Comparison of ENCODE assay signal across 28 cellular contexts in the genomic region with DNA sequence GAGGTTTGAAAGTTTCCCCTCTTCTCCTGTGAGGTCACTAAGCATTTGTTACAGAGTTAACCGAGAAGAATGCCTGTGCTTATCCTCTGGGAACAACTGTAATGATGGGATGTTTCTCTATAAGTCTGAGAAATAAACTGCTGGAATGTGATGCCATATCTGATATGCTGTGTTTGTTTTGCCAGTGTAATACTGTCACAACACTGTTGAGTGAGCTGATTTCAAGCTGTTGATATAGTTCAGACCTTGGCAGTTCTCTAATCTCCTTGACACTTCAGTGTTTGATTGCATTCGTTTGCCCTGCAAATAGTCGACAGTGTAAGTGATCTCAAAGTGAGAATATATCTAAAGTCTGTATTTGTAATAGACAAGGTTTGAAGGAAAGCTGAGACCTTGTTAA.
A peak's percentile ranks its signal among the peaks of the same experiment; 100 is the strongest.
DNase-seq lines count a peak whose midpoint lies in the region; ATAC-seq, FAIRE-seq and TF ChIP-seq lines count a peak whose summit lies in the region.
"Had no signal": no experiment of that assay in that cellular context is flagged by ENCODE, and none has a peak within 500 bp of the region (broad histone marks: within the 10 kb centered on the region; RNA-seq: fewer than 3 reads in every experiment).

No MANE protein-coding gene starts in this region.

- peak overlapping the region; percentile 8; the same call in 1 of the 2 replicates for H3K27ac ChIP-seq in GM23338 (ENCODE audit: low read depth)
- H3K27ac ChIP-seq: dorsolateral prefrontal cortex, hepatocyte, HL-60, neutrophil, stomach, transverse colon had no signal

- peaks cover 16% of the 10 kb centered on the region for H3K4me1 ChIP-seq in GM23338 (ENCODE audit: insufficient read depth)
- peaks cover 19% of the 10 kb centered on the region for H3K4me1 ChIP-seq in mucosa of descending colon (ENCODE audit: low read depth)

- H3K27me3 ChIP-seq in GM23338 (ENCODE audit: insufficient read depth): no peaks in the 10 kb centered on the region
- H3K27me3 ChIP-seq: dorsolateral prefrontal cortex, hepatocyte, neutrophil, stomach, transverse colon had no signal

- no peaks in the 10 kb centered on the region for H3F3A ChIP-seq in GM23338 (replicated peaks; ENCODE audit: low read depth)

- H3K36me3 Mint-ChIP-seq in GM23338 (ENCODE audit: low read depth): peaks cover 22% of the 10 kb centered on the region
- H3K36me3 Mint-ChIP-seq: CD4-positive, alpha-beta memory T cell; immature natural killer cell had no signal

- H3K36me3 ChIP-seq in GM23338 (ENCODE audit: insufficient read depth): no peaks in the 10 kb centered on the region
- no peaks in the 10 kb centered on the region for H3K36me3 ChIP-seq in mucosa of descending colon (ENCODE audit: low read depth)
- H3K36me3 ChIP-seq: neutrophil, stomach, transverse colon had no signal

- TF ChIP-seq CTCF in GM23338 (conservative IDR thresholded peaks at IDR 0.05; ENCODE audit: low read depth in 2 of 2) (no peak), mucosa of descending colon (IDR thresholded peaks at IDR 0.05) (no peak)

- H3K9me2 ChIP-seq in GM23338 (ENCODE audit: insufficient read depth): no peaks in the 10 kb centered on the region

- H3K4me3 Mint-ChIP-seq in GM23338: no peak overlapping the region
- H3K4me3 Mint-ChIP-seq: CD4-positive, alpha-beta memory T cell; immature natural killer cell had no signal

- peaks cover 5% of the 10 kb centered on the region for H3K27me3 Mint-ChIP-seq in GM23338 (ENCODE audit: insufficient read depth, low read depth, poor library complexity)
- H3K27me3 Mint-ChIP-seq: CD4-positive, alpha-beta memory T cell had no signal

- intact Hi-C loops in mucosa of descending colon (cut with DNase I, micrococcal nuclease): no loop called here

- H3K9me3 ChIP-seq in mucosa of descending colon: no peaks in the 10 kb centered on the region
- H3K9me3 ChIP-seq: neutrophil, stomach, transverse colon had no signal

- DNase-seq in GM23338 (ENCODE audit: low spot score): no peak
- peak; percentile 3 for DNase-seq in HuH-7 (ENCODE audit: low spot score)
- peak; percentile 11 for DNase-seq in fibroblast of gingiva (ENCODE audit: low read depth)
- DNase-seq in mucosa of descending colon: no peak
- no peak for DNase-seq in KBM-7
- no peak for DNase-seq in SW480 (ENCODE audit: low spot score)
- DNase-seq in RCC 7860 (ENCODE audit: low spot score): no peak
- DNase-seq: activated CD4-positive, alpha-beta T cell treated with anti-CD3 and anti-CD28 coated beads for 4 hours; activated naive CD4-positive, alpha-beta T cell treated with Interleukin-2 at 50 U/mL for 16 hours; activated T-cell treated with anti-CD3 and anti-CD28 coated beads, Interleukin-2, amount 50 U/mL, for 48 hours; anterior cingulate cortex; CD4-positive, alpha-beta memory T cell; DMS79 treated with DMSO at 0.1 percent for 48 hours; dorsolateral prefrontal cortex; foreskin melanocyte; immature natural killer cell; NCI-H146; NCI-H2171; NCI-H524; stimulated activated CD4-positive, alpha-beta T cell treated with anti-CD3 and anti-CD28 coated beads, Interleukin-12 subunit alpha, Interleukin-12 subunit beta, amount 100 ng/mL, for 4 hours; stomach; transverse colon had no signal

- H3K4me1 Mint-ChIP-seq in GM23338: peaks cover 36% of the 10 kb centered on the region
- H3K4me1 Mint-ChIP-seq: CD4-positive, alpha-beta memory T cell; immature natural killer cell had no signal

- H2AFZ ChIP-seq in GM23338: no peak overlapping the region
- H2AFZ ChIP-seq: hepatocyte had no signal

- no peak for FAIRE-seq in RCC 7860 (lab: Jason Lieb, UNC)
- FAIRE-seq: GM12892 had no signal

- peaks cover 55% of the 10 kb centered on the region for H4K20me1 ChIP-seq in GM23338 (replicated peaks; ENCODE audit: insufficient read depth)

- H3K27ac Mint-ChIP-seq in GM23338: no peak overlapping the region
- H3K27ac Mint-ChIP-seq: CD4-positive, alpha-beta memory T cell; immature natural killer cell had no signal

- peaks cover 4% of the 10 kb centered on the region; the same call in 1 of the 3 replicates for H3K9me3 Mint-ChIP-seq in GM23338

- in situ Hi-C loops in KBM-7 (cut with MboI; ENCODE audit: low pct_unique_long_range_greater_than_20kb, low sequenced_read_pairs): no loop called here

- ATAC-seq in GM23338 (no peak), mucosa of descending colon (peak; percentile 4), GM21723 (IDR thresholded peaks at IDR 0.05; ENCODE audit: unreplicated experiment) (no peak)

- H3K4me3 ChIP-seq in GM23338 (no peak overlapping the region), mucosa of descending colon (no peak overlapping the region)
- H3K4me3 ChIP-seq: dorsolateral prefrontal cortex, hepatocyte, lung, stomach, transverse colon had no signal

- H3K79me2 ChIP-seq in GM23338 (replicated peaks; ENCODE audit: insufficient read depth): peaks cover 100% of the 10 kb centered on the region

- no peak overlapping the region for H3K4me2 ChIP-seq in GM23338
- H3K4me2 ChIP-seq: hepatocyte had no signal

TF ChIP-seq in GM23338, 12 proteins besides CTCF, POLR2A, EP300 and RAD21:
- TF ChIP-seq CREB1 (CRISPR knock-in tag; IDR thresholded peaks at IDR 0.05; ENCODE audit: low read depth) (no peak), STAT1 (IDR thresholded peaks at IDR 0.05; ENCODE audit: unreplicated experiment) (no peak), EZH2phosphoT487 (IDR thresholded peaks at IDR 0.05; ENCODE audit: unreplicated experiment) (no peak), ZNF114 (CRISPR knock-in tag; IDR thresholded peaks at IDR 0.05) (no peak)
- TF ChIP-seq, protein P1, sequence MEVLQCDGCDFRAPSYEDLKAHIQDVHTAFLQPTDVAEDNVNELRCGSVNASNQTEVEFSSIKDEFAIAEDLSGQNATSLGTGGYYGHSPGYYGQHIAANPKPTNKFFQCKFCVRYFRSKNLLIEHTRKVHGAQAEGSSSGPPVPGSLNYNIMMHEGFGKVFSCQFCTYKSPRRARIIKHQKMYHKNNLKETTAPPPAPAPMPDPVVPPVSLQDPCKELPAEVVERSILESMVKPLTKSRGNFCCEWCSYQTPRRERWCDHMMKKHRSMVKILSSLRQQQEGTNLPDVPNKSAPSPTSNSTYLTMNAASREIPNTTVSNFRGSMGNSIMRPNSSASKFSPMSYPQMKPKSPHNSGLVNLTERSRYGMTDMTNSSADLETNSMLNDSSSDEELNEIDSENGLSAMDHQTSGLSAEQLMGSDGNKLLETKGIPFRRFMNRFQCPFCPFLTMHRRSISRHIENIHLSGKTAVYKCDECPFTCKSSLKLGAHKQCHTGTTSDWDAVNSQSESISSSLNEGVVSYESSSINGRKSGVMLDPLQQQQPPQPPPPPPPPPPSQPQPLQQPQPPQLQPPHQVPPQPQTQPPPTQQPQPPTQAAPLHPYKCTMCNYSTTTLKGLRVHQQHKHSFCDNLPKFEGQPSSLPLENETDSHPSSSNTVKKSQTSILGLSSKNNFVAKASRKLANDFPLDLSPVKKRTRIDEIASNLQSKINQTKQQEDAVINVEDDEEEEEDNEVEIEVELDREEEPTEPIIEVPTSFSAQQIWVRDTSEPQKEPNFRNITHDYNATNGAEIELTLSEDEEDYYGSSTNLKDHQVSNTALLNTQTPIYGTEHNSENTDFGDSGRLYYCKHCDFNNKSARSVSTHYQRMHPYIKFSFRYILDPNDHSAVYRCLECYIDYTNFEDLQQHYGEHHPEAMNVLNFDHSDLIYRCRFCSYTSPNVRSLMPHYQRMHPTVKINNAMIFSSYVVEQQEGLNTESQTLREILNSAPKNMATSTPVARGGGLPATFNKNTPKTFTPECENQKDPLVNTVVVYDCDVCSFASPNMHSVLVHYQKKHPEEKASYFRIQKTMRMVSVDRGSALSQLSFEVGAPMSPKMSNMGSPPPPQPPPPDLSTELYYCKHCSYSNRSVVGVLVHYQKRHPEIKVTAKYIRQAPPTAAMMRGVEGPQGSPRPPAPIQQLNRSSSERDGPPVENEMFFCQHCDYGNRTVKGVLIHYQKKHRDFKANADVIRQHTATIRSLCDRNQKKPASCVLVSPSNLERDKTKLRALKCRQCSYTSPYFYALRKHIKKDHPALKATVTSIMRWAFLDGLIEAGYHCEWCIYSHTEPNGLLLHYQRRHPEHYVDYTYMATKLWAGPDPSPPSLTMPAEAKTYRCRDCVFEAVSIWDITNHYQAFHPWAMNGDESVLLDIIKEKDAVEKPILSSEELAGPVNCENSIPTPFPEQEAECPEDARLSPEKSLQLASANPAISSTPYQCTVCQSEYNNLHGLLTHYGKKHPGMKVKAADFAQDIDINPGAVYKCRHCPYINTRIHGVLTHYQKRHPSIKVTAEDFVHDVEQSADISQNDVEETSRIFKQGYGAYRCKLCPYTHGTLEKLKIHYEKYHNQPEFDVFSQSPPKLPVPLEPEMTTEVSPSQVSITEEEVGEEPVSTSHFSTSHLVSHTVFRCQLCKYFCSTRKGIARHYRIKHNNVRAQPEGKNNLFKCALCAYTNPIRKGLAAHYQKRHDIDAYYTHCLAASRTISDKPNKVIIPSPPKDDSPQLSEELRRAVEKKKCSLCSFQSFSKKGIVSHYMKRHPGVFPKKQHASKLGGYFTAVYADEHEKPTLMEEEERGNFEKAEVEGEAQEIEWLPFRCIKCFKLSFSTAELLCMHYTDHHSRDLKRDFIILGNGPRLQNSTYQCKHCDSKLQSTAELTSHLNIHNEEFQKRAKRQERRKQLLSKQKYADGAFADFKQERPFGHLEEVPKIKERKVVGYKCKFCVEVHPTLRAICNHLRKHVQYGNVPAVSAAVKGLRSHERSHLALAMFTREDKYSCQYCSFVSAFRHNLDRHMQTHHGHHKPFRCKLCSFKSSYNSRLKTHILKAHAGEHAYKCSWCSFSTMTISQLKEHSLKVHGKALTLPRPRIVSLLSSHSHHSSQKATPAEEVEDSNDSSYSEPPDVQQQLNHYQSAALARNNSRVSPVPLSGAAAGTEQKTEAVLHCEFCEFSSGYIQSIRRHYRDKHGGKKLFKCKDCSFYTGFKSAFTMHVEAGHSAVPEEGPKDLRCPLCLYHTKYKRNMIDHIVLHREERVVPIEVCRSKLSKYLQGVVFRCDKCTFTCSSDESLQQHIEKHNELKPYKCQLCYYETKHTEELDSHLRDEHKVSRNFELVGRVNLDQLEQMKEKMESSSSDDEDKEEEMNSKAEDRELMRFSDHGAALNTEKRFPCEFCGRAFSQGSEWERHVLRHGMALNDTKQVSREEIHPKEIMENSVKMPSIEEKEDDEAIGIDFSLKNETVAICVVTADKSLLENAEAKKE (CRISPR knock-in tag; IDR thresholded peaks at IDR 0.05): no peak

Comparison
In these comparisons a context has a peak if more than half of its experiments do, and no peak if none do; other contexts are left out.
1. DNase-seq: peak in HuH-7 (single experiment) and fibroblast of gingiva (single experiment); none in GM23338 (single experiment), mucosa of descending colon (0 of 3), KBM-7 (single experiment), SW480 (single experiment) and RCC 7860 (single experiment).